ENCODE assay signal across 9 cellular contexts in the genomic region with DNA sequence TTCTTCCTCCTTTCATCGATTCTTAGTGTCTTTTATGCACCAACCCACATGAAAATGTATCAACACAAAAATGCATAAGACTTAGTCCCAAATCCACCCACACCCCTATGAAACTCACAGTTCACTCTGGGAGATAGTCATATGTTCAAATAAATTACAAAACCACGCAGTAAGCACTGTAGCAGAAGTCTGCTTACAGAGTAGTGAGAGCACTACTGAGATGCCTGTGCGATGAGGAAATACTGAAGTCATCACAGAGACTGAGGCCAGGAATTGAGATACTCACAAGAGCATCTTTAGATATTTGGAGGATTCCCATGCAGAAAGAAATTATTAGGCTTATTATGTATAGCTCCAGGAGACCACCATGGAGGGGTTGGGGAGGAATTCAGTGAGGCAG.
DNase-seq lines count a peak whose midpoint lies in the region; ATAC-seq and TF ChIP-seq lines count a peak whose summit lies in the region.
"Had no signal": no experiment of that assay in that cellular context is flagged by ENCODE, and none has a peak within 500 bp of the region (broad histone marks: within the 10 kb centered on the region; RNA-seq: fewer than 3 reads in every experiment).

No MANE protein-coding gene starts in this region.

- H2AK5ac ChIP-seq in mesenchymal stem cell (ENCODE audit: low read length, severe bottlenecking): no peak overlapping the region

- no peak overlapping the region for H2AFZ ChIP-seq in mesenchymal stem cell (ENCODE audit: low read depth, low read length)
- no peak overlapping the region for H2AFZ ChIP-seq in MM.1S (ENCODE audit: low read length)

- H3F3A ChIP-seq in MM.1S (ENCODE audit: insufficient read depth, low read length): no peaks in the 10 kb centered on the region

- peak overlapping the region; percentile 48 for H3K9ac ChIP-seq in mesenchymal stem cell (ENCODE audit: low read length)
- no peak overlapping the region for H3K9ac ChIP-seq in MM.1S (ENCODE audit: low read length)

- H3K36me3 ChIP-seq in esophagus (ENCODE audit: control insufficient read depth in 2 of 2, insufficient read depth in 2 of 2, low read length in 1 of 2): no peaks in the 10 kb centered on the region
- H3K36me3 ChIP-seq in mesenchymal stem cell (ENCODE audit: control insufficient read depth in 1 of 2, insufficient read depth in 2 of 2, low read depth in 1 of 2, low read length in 2 of 2): peaks cover 0 to 24% of the 10 kb centered on the region in 2 experiments
- peaks cover 15% of the 10 kb centered on the region for H3K36me3 ChIP-seq in thoracic aorta
- no peaks in the 10 kb centered on the region for H3K36me3 ChIP-seq in MM.1S (replicated peaks; ENCODE audit: insufficient read depth, low read length)

- H3K27ac ChIP-seq in esophagus (ENCODE audit: low read depth in 2 of 2, low read length in 1 of 2): peak overlapping the region; percentile 23 to 34
- H3K27ac ChIP-seq in mesenchymal stem cell (ENCODE audit: low read length, poor library complexity, severe bottlenecking): no peak overlapping the region
- peak overlapping the region; percentile 6 to 42 for H3K27ac ChIP-seq in thoracic aorta
- no peak overlapping the region for H3K27ac ChIP-seq in MM.1S (ENCODE audit: low read length)
- H3K27ac ChIP-seq in dorsolateral prefrontal cortex: peak overlapping the region in 5 of 59 donors; percentile 4 to 38 (median 13)

- no peak overlapping the region for H3K14ac ChIP-seq in mesenchymal stem cell (ENCODE audit: low read length in 2 of 2)

- H3K4me1 ChIP-seq in esophagus (ENCODE audit: control insufficient read depth in 2 of 2, insufficient read depth in 2 of 2, low read length in 1 of 2): peaks cover 0 to 2% of the 10 kb centered on the region in 2 donors
- peaks cover 1% of the 10 kb centered on the region for H3K4me1 ChIP-seq in mesenchymal stem cell (ENCODE audit: control insufficient read depth, insufficient read depth, low read depth, low read length)
- peaks cover 19 to 50% of the 10 kb centered on the region in 2 donors for H3K4me1 ChIP-seq in thoracic aorta (ENCODE audit: control insufficient read depth in 1 of 2, low read depth in 2 of 2)
- H3K4me1 ChIP-seq in MM.1S (ENCODE audit: low read length): no peaks in the 10 kb centered on the region

- no peak overlapping the region for H3K18ac ChIP-seq in mesenchymal stem cell (ENCODE audit: low read depth in 1 of 2, low read length in 2 of 2)

- H4K91ac ChIP-seq in mesenchymal stem cell (ENCODE audit: low read length): no peak overlapping the region

- no peak overlapping the region for H2BK15ac ChIP-seq in mesenchymal stem cell (ENCODE audit: low read depth, poor library complexity, severe bottlenecking)

- H3K9me3 ChIP-seq in esophagus (ENCODE audit: control insufficient read depth in 2 of 2, insufficient read depth in 1 of 2, low read depth in 1 of 2, low read length in 1 of 2): no peaks in the 10 kb centered on the region
- H3K9me3 ChIP-seq in mesenchymal stem cell (ENCODE audit: control insufficient read depth, low read length): no peaks in the 10 kb centered on the region
- no peaks in the 10 kb centered on the region for H3K9me3 ChIP-seq in thoracic aorta
- H3K9me3 ChIP-seq in MM.1S (replicated peaks; ENCODE audit: insufficient read depth, low read length): no peaks in the 10 kb centered on the region

- no peaks in the 10 kb centered on the region for H3K79me2 ChIP-seq in MM.1S (ENCODE audit: low read length)

- intact Hi-C loops in dorsolateral prefrontal cortex (cut with DNase I): no loop called here

- TF ChIP-seq CTCF in thoracic aorta (IDR thresholded peaks at IDR 0.05) (no peak), MM.1S (IDR thresholded peaks at IDR 0.05; ENCODE audit: low read length) (no peak), dorsolateral prefrontal cortex (IDR thresholded peaks at IDR 0.05 in 54 of 56, conservative IDR thresholded peaks at IDR 0.05 in 2 of 56; ENCODE audit: low read depth in 1 of 56, partially characterized antibody in 56 of 56) (no peak)

- H2BK5ac ChIP-seq in mesenchymal stem cell (ENCODE audit: low read depth, low read length, poor library complexity, severe bottlenecking): no peak overlapping the region

- H2BK12ac ChIP-seq in mesenchymal stem cell (ENCODE audit: low read length in 2 of 2): no peak overlapping the region

- no peak overlapping the region for H3K23ac ChIP-seq in mesenchymal stem cell (ENCODE audit: low read length in 2 of 2)

- H3K4me2 ChIP-seq in mesenchymal stem cell (ENCODE audit: low read length, poor library complexity, severe bottlenecking) (no peak overlapping the region), MM.1S (ENCODE audit: low read depth, low read length) (no peak overlapping the region)

- H2BK120ac ChIP-seq in mesenchymal stem cell (ENCODE audit: low read depth, low read length): no peak overlapping the region

- WGBS in esophagus, 2 donors: 62 to 73% methylated on average over 3 of the region's 3 CpGs
- 73% methylated on average over 3 of the region's 3 CpGs for WGBS in mesenchymal stem cell

- no peaks in the 10 kb centered on the region for H3K9me2 ChIP-seq in MM.1S (replicated peaks; ENCODE audit: insufficient read depth, low read length)

- H3K4ac ChIP-seq in mesenchymal stem cell (ENCODE audit: low read depth in 1 of 2, low read length in 2 of 2): no peak overlapping the region

- H4K20me1 ChIP-seq in MM.1S (ENCODE audit: insufficient read depth, low read length): no peaks in the 10 kb centered on the region

- no peaks in the 10 kb centered on the region for H3K27me3 ChIP-seq in esophagus (ENCODE audit: control insufficient read depth in 1 of 2, insufficient read depth in 2 of 2, low read length in 2 of 2)
- H3K27me3 ChIP-seq in mesenchymal stem cell (ENCODE audit: control insufficient read depth in 1 of 2, insufficient read depth in 1 of 2, low read length in 2 of 2): no peaks in the 10 kb centered on the region
- H3K27me3 ChIP-seq in thoracic aorta (replicated peaks; ENCODE audit: insufficient read depth): no peaks in the 10 kb centered on the region
- no peaks in the 10 kb centered on the region for H3K27me3 ChIP-seq in MM.1S (replicated peaks; ENCODE audit: insufficient read depth, low read length)
- no peaks in the 10 kb centered on the region for H3K27me3 ChIP-seq in dorsolateral prefrontal cortex

- H3K79me1 ChIP-seq in mesenchymal stem cell (replicated peaks; ENCODE audit: low read length, poor library complexity, severe bottlenecking): no peaks in the 10 kb centered on the region

- H3K4me3 ChIP-seq in esophagus (ENCODE audit: low read depth in 1 of 2, low read length in 2 of 2): no peak overlapping the region
- no peak overlapping the region for H3K4me3 ChIP-seq in mesenchymal stem cell (ENCODE audit: insufficient read depth in 1 of 2, low read depth in 1 of 2, low read length in 2 of 2)
- H3K4me3 ChIP-seq in thoracic aorta: no peak overlapping the region
- H3K4me3 ChIP-seq in MM.1S (ENCODE audit: low read length): no peak overlapping the region
- H3K4me3 ChIP-seq in dorsolateral prefrontal cortex: no peak overlapping the region

- no peak for ATAC-seq in thoracic aorta (ENCODE audit: insufficient number of reproducible peaks, low FRiP score, low read depth)
- no peak for ATAC-seq in HG02852 (IDR thresholded peaks at IDR 0.05; ENCODE audit: unreplicated experiment)

- no peak overlapping the region for H4K8ac ChIP-seq in mesenchymal stem cell (ENCODE audit: low read length)

- peak; percentile 47 for DNase-seq in LHCN-M2 (ENCODE audit: low read depth)
- DNase-seq in mesenchymal stem cell: peak; percentile 75
- no peak for DNase-seq in thoracic aorta (ENCODE audit: low spot score)
- DNase-seq in MM.1S: no peak
- DNase-seq in DMS153 treated with DMSO at 0.1 percent for 48 hours (lab: John Stamatoyannopoulos, UW; ENCODE audit: unreplicated experiment): no peak
- no peak for DNase-seq in dorsolateral prefrontal cortex
- DNase-seq: dermis blood vessel endothelial cell had no signal

Comparison
In these comparisons a context has a peak if more than half of its experiments do, and no peak if none do; other contexts are left out.
1. DNase-seq: peak in LHCN-M2 (single experiment) and mesenchymal stem cell (single experiment); none in thoracic aorta (single experiment), MM.1S (single experiment), DMS153 treated with DMSO at 0.1 percent for 48 hours (single experiment) and dorsolateral prefrontal cortex (0 of 10).
2. H3K27ac ChIP-seq: peak in esophagus (2 of 2) and thoracic aorta (2 of 2); none in mesenchymal stem cell (single experiment) and MM.1S (single experiment).